In genomic region chr9:35406183-35406959, GRCh38 we compare ENCODE assay signal across 11 cellular contexts.
DNase-seq lines count a peak whose midpoint lies in the region; ATAC-seq lines count a peak whose summit lies in the region.
"Had no signal": no experiment of that assay in that cellular context is flagged by ENCODE, and none has a peak within 500 bp of the region (broad histone marks: within the 10 kb centered on the region; RNA-seq: fewer than 3 reads in every experiment).

No MANE protein-coding gene starts in this region.

- no peak overlapping the region for H3K27ac Mint-ChIP-seq in activated CD8-positive, alpha-beta memory T cell treated with anti-CD3 and anti-CD28 coated beads, Interleukin-2, amount 10 ng/mL, durations not matched to agents 7 days and 5 days

- H3K4me3 Mint-ChIP-seq in activated CD8-positive, alpha-beta memory T cell treated with anti-CD3 and anti-CD28 coated beads, Interleukin-2, amount 10 ng/mL, durations not matched to agents 7 days and 5 days, result no peak overlapping the region
- H3K4me3 Mint-ChIP-seq: central memory CD8-positive, alpha-beta T cell had no signal

- ATAC-seq in activated CD8-positive, alpha-beta memory T cell treated with anti-CD3 and anti-CD28 coated beads, Interleukin-2, amount 10 ng/mL, durations not matched to agents 7 days and 5 days, result no peak
- ATAC-seq in GM18867 (IDR thresholded peaks at IDR 0.05; ENCODE audit: unreplicated experiment), result no peak

- H3K4me1 Mint-ChIP-seq in activated CD8-positive, alpha-beta memory T cell treated with anti-CD3 and anti-CD28 coated beads, Interleukin-2, amount 10 ng/mL, durations not matched to agents 7 days and 5 days, result no peaks in the 10 kb centered on the region

- DNase-seq in D341Med (ENCODE audit: low spot score) (peak; percentile 8), germinal center (ENCODE audit: low spot score) (peak; percentile 26), retina (peak; percentile 12), DMS79 (lab: John Stamatoyannopoulos, UW) (no peak), HuH-7.5 (ENCODE audit: low spot score) (no peak), KG1 (lab: John Stamatoyannopoulos, UW) (no peak)
- peak; percentile 45 for DNase-seq in activated CD8-positive, alpha-beta memory T cell treated with anti-CD3 and anti-CD28 coated beads, Interleukin-2, amount 10 ng/mL, durations not matched to agents 7 days and 5 days
- DNase-seq: Calu3, NCI-H2227 treated with DMSO at 0.1 percent for 48 hours had no signal

- no peaks in the 10 kb centered on the region for H3K9me3 Mint-ChIP-seq in activated CD8-positive, alpha-beta memory T cell treated with anti-CD3 and anti-CD28 coated beads, Interleukin-2, amount 10 ng/mL, durations not matched to agents 7 days and 5 days (ENCODE audit: low read depth)
- H3K9me3 Mint-ChIP-seq: central memory CD8-positive, alpha-beta T cell had no signal

- no peaks in the 10 kb centered on the region for H3K36me3 Mint-ChIP-seq in activated CD8-positive, alpha-beta memory T cell treated with anti-CD3 and anti-CD28 coated beads, Interleukin-2, amount 10 ng/mL, durations not matched to agents 7 days and 5 days

- CTCF ChIA-PET in activated CD8-positive, alpha-beta memory T cell treated with anti-CD3 and anti-CD28 coated beads, Interleukin-2, amount 10 ng/mL, durations not matched to agents 7 days and 5 days (lab: Charles Lee), result no interaction called here

- peaks cover 24% of the 10 kb centered on the region for H3K27me3 Mint-ChIP-seq in activated CD8-positive, alpha-beta memory T cell treated with anti-CD3 and anti-CD28 coated beads, Interleukin-2, amount 10 ng/mL, durations not matched to agents 7 days and 5 days

Comparison
In these comparisons a context has a peak if more than half of its experiments do, and no peak if none do; other contexts are left out.
1. DNase-seq: peak in D341Med (single experiment), activated CD8-positive, alpha-beta memory T cell treated with anti-CD3 and anti-CD28 coated beads, Interleukin-2, amount 10 ng/mL, durations not matched to agents 7 days and 5 days (single experiment), germinal center (single experiment) and retina (single experiment); none in DMS79 (single experiment), HuH-7.5 (single experiment) and KG1 (single experiment).